Comparison of ENCODE assay signal across 8 cellular contexts in the genomic region with DNA sequence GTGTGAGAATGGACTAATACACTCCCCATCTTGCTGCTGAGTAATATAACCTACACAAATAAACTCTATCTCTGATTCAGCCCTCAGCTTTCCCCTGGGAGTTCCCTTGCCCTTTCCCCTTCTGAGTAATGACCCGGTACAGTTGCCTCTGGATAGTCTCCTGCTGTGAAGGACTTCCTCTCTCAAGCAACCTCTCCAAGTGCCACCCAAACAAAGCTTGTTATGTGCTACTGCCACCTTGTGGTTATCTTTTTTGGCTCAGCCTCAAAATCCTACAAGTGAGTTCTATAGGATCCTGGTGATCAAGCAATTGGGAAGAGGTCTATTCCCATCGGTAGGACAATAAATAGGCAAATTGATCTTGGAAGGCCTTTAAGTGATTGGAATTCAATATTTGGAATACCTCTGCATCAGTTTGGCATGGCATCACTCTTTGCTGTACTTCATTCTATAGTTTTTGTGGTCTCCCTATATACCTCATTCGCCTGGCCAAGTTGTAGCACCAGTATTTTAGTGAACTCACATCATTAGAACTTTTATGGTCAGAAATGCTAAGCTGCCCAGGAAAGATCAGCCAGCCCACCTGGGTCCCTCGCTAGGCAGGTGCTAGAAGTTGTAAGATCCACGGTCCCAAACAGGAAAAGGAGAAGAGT. TPM values are rescaled to one million over a fixed set of nuclear protein-coding genes. Genes with fewer than 3 reads are reported as not detected.
DNase-seq lines count a peak whose midpoint lies in the region; ATAC-seq, FAIRE-seq and TF ChIP-seq lines count a peak whose summit lies in the region.

No MANE protein-coding gene starts in this region.

- H3K4me3 ChIP-seq in keratinocyte (ENCODE audit: control insufficient read depth in 2 of 3, extremely low read depth in 1 of 3, insufficient read depth in 2 of 3, low read depth in 1 of 3, low read length in 3 of 3): no peak overlapping the region

- H3K4me1 ChIP-seq in keratinocyte (ENCODE audit: control insufficient read depth, extremely low read depth, insufficient read depth, low read length): peaks cover under 1% of the 10 kb centered on the region

- no peaks in the 10 kb centered on the region for H3K36me3 ChIP-seq in keratinocyte (ENCODE audit: control insufficient read depth in 2 of 2, extremely low read depth in 1 of 2, insufficient read depth in 2 of 2, low read length in 2 of 2)

- no peak overlapping the region for H3K9ac ChIP-seq in keratinocyte (ENCODE audit: control insufficient read depth, extremely low read depth, insufficient read depth, low read length)

- FAIRE-seq in GM12891 (lab: Jason Lieb, UNC): peak; percentile 81
- peak; percentile 60 for FAIRE-seq in keratinocyte (lab: Jason Lieb, UNC)

- H2AFZ ChIP-seq in keratinocyte (ENCODE audit: control insufficient read depth, low read length): no peak overlapping the region

- no peaks in the 10 kb centered on the region for H4K20me1 ChIP-seq in keratinocyte (ENCODE audit: control insufficient read depth, extremely low read depth, insufficient read depth, low read length)

- H3K9me1 ChIP-seq in keratinocyte (ENCODE audit: control insufficient read depth, extremely low read depth, insufficient read depth, low read length): no peaks in the 10 kb centered on the region

- no peaks in the 10 kb centered on the region for H3K79me2 ChIP-seq in keratinocyte (ENCODE audit: control insufficient read depth, insufficient read depth, low read length)

- H3K27ac ChIP-seq in keratinocyte (ENCODE audit: control insufficient read depth, insufficient read depth, low read length): no peak overlapping the region

- TF ChIP-seq POLR2A in GM12891 (IDR thresholded peaks at IDR 0.05; ENCODE audit: low read depth, low read length): no peak

- ATAC-seq in HG02798 (IDR thresholded peaks at IDR 0.05; ENCODE audit: poor library complexity, unreplicated experiment): peak; percentile 80

- dilution Hi-C loops in keratinocyte (cut with MboI; ENCODE audit: extremely low pct_ligation_motif_present, low sequenced_read_pairs): no loop called here

- DNase-seq in AG08395 (ENCODE audit: low spot score): peak; percentile 82
- peak; percentile 11 for DNase-seq in GM12891 (ENCODE audit: insufficient read length, low spot score)
- DNase-seq in NCI-H1436 treated with DMSO at 0.1 percent for 48 hours (lab: John Stamatoyannopoulos, UW): peak; percentile 65
- DNase-seq in SW 1271 (lab: John Stamatoyannopoulos, UW): peak; percentile 18 to 74
- peak; percentile 44 for DNase-seq in central memory CD4-positive, alpha-beta T cell
- DNase-seq in keratinocyte (ENCODE audit: low read depth, low spot score): peak; percentile 41
- DNase-seq in stimulated activated CD4-positive, alpha-beta T cell treated with anti-CD3 and anti-CD28 coated beads, TNF-alpha, amount 100 ng/mL, for 1 hour (ENCODE audit: low read depth in 3 of 3, low spot score in 1 of 3): peak in 2 of 3 donors; percentile 4 to 8

- no peak overlapping the region for H3K4me2 ChIP-seq in keratinocyte (ENCODE audit: control insufficient read depth, extremely low read depth, insufficient read depth, low read depth, low read length)

- no peaks in the 10 kb centered on the region for H3K27me3 ChIP-seq in keratinocyte (ENCODE audit: control insufficient read depth, extremely low read depth, insufficient read depth, low read length)

- peak; percentile 53 to 61 (median 55) for TF ChIP-seq CTCF in keratinocyte (optimal IDR thresholded peaks at IDR 0.05 in 1 of 3, IDR thresholded peaks at IDR 0.05 in 1 of 3, conservative IDR thresholded peaks at IDR 0.05 in 1 of 3; ENCODE audit: extremely low read depth in 1 of 3, insufficient read depth in 2 of 3, low read length in 3 of 3)

- H3K9me3 ChIP-seq in keratinocyte (ENCODE audit: control insufficient read depth, low read depth, low read length): no peaks in the 10 kb centered on the region

TF ChIP-seq in GM12891, 5 proteins besides CTCF, POLR2A, EP300 and RAD21:
- TF ChIP-seq POLR2AphosphoS5 (IDR thresholded peaks at IDR 0.05; ENCODE audit: low read depth, low read length) (no peak), SPI1 (IDR thresholded peaks at IDR 0.05; ENCODE audit: low read depth, low read length) (peak; percentile 66)

RNA-seq across cellular contexts. Expression of a gene that starts 40.1 kb away (rescaled TPM):
- not detected for polyA plus RNA-seq in GM12891 (2012; ENCODE audit: low read depth, missing spikeins)
- not detected in 3 replicates for polyA plus RNA-seq in keratinocyte
- not detected for polyA plus RNA-seq in keratinocyte (2011; ENCODE audit: low read depth)
- polyA plus RNA-seq in keratinocyte (2011; cell fraction: cytosol; rRNA removed): not detected in 2 replicates
- not detected in 2 replicates for polyA plus RNA-seq in keratinocyte (2011; cell fraction: nucleus; rRNA removed)
- not detected in 2 replicates for polyA plus RNA-seq in keratinocyte (2012; ENCODE audit: low replicate concordance)
- not detected in 3 replicates for polyA minus RNA-seq in keratinocyte
- not detected for polyA minus RNA-seq in keratinocyte (2011; cell fraction: cytosol; rRNA and poly(A)+ RNA removed)
- not detected in 2 replicates for polyA minus RNA-seq in keratinocyte (2011; cell fraction: nucleus; rRNA and poly(A)+ RNA removed)

Comparison
In these comparisons a context has a peak if more than half of its experiments do, and no peak if none do; other contexts are left out.
1. DNase-seq: peak in every context shown above with its lines; median percentile 82 in AG08395; 65 in NCI-H1436 treated with DMSO at 0.1 percent for 48 hours; 46 in SW 1271; 44 in central memory CD4-positive, alpha-beta T cell; 41 in keratinocyte; 11 in GM12891; 6 in stimulated activated CD4-positive, alpha-beta T cell treated with anti-CD3 and anti-CD28 coated beads, TNF-alpha, amount 100 ng/mL, for 1 hour.